18 cellular contexts compared by ENCODE assay signal in the genomic region with DNA sequence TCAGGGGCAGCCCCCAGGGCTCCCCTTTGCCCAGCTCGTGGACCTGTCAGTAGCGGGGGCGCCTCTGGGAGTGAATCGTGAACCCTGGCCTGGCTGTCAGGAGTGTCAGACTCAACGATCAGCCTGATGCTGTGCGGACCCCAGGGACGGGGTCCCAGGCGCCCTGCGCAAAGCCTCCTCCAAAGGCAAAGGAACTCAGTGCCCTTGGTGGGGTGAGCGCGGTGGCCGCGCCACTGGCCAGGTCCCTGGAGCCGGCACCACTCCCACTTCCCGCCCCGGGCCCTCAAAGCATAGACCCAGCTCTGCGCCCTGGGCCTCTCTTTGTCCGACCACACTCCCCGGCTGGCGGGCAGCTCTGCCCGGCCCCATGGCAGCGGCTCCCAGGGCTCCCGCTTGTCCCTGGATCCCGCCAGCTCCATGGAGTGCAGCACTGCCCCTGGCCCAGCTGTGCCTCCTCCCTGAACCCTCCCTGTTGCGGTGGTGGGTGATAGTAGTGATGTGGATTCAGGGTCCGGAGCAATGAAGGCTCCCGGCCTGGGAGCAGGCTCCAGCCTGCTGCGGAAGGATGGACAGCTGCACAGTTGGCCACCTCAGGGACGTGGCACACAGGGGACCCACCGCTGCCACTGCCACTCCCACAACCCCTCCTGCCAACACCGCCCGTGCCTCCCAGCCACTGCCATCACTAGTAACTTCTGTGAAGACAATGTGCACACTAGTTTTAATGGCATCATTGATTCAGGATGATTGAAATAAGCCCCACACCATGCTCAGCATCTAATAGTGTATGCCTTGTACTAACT.
"Had no signal": no experiment of that assay in that cellular context is flagged by ENCODE, and none has a peak within 500 bp of the region (broad histone marks: within the 10 kb centered on the region; RNA-seq: fewer than 3 reads in every experiment).

No MANE protein-coding gene starts in this region.

- H3K27ac ChIP-seq: dorsolateral prefrontal cortex, left lung, pancreas, suprapubic skin, transverse colon had no signal

- H3K4me1 Mint-ChIP-seq: activated CD4-positive, alpha-beta T cell treated with anti-CD3 and anti-CD28 coated beads, Interleukin-2, amount 10 ng/mL, durations not matched to agents 7 days and 5 days; memory B cell; T-cell had no signal

- H3K9me3 Mint-ChIP-seq: activated CD4-positive, alpha-beta T cell treated with anti-CD3 and anti-CD28 coated beads, Interleukin-2, amount 10 ng/mL, durations not matched to agents 7 days and 5 days had no signal

- H3K27ac Mint-ChIP-seq: activated CD4-positive, alpha-beta T cell treated with anti-CD3 and anti-CD28 coated beads, Interleukin-2, amount 10 ng/mL, durations not matched to agents 7 days and 5 days; activated CD8-positive, alpha-beta T cell treated with anti-CD3 and anti-CD28 coated beads, Interleukin-2, amount 10 ng/mL, durations not matched to agents 7 days and 5 days; activated naive CD8-positive, alpha-beta T cell; memory B cell; stimulated activated naive CD8-positive, alpha-beta T cell treated with anti-CD3 and anti-CD28 coated beads, Interleukin-15, Interleukin-2, amounts not matched to agents 100 ng/mL and 50 ng/mL, for 24 hours; T-cell had no signal

- H3K4me3 ChIP-seq: dorsolateral prefrontal cortex, left lung, pancreas, suprapubic skin, transverse colon had no signal

- H3K27me3 ChIP-seq: dorsolateral prefrontal cortex, left lung, pancreas, suprapubic skin, transverse colon had no signal

- H3K4me1 ChIP-seq: left lung, suprapubic skin, transverse colon had no signal

- DNase-seq: activated CD4-positive, alpha-beta T cell treated with anti-CD3 and anti-CD28 coated beads, Interleukin-2, amount 10 ng/mL, durations not matched to agents 7 days and 5 days; activated CD4-positive, CD25-positive, alpha-beta regulatory T cell; activated CD8-positive, alpha-beta T cell treated with anti-CD3 and anti-CD28 coated beads, Interleukin-2, amount 10 ng/mL, durations not matched to agents 7 days and 5 days; activated T-cell treated with anti-CD3 and anti-CD28 coated beads, Interleukin-2, amount 50 U/mL, for 4 hours; foreskin melanocyte; hypothalamus; stimulated activated CD8-positive, alpha-beta memory T cell treated with anti-CD3 and anti-CD28 coated beads, Interleukin-4, amount 100 ng/mL, for 48 hours; T-cell; transverse colon had no signal

- H3K4me3 Mint-ChIP-seq: activated CD4-positive, alpha-beta T cell treated with anti-CD3 and anti-CD28 coated beads, Interleukin-2, amount 10 ng/mL, durations not matched to agents 7 days and 5 days; activated CD8-positive, alpha-beta T cell treated with anti-CD3 and anti-CD28 coated beads, Interleukin-2, amount 10 ng/mL, durations not matched to agents 7 days and 5 days; activated naive CD8-positive, alpha-beta T cell; activated T-cell treated with anti-CD3 and anti-CD28 coated beads, Interleukin-2, amount 50 U/mL, for 4 hours; memory B cell; stimulated activated naive CD8-positive, alpha-beta T cell treated with anti-CD3 and anti-CD28 coated beads, Interleukin-15, Interleukin-2, amounts not matched to agents 100 ng/mL and 50 ng/mL, for 24 hours; T-cell had no signal

- ATAC-seq: activated CD8-positive, alpha-beta T cell treated with anti-CD3 and anti-CD28 coated beads, Interleukin-2, amount 10 ng/mL, durations not matched to agents 7 days and 5 days; activated T-cell treated with anti-CD3 and anti-CD28 coated beads, Interleukin-2, amount 50 U/mL, for 4 hours; left lung; pancreas; SK-N-SH treated with all-trans-retinoic acid at 6 μM for 48 hours; T-cell had no signal

- H3K36me3 ChIP-seq: left lung, pancreas, suprapubic skin, transverse colon had no signal

- FAIRE-seq: keratinocyte, pancreas had no signal

- H3K9me3 ChIP-seq: pancreas, suprapubic skin, transverse colon had no signal

- H3K27me3 Mint-ChIP-seq: activated CD4-positive, alpha-beta T cell treated with anti-CD3 and anti-CD28 coated beads, Interleukin-2, amount 10 ng/mL, durations not matched to agents 7 days and 5 days; activated naive CD8-positive, alpha-beta T cell; memory B cell; stimulated activated naive CD8-positive, alpha-beta T cell treated with anti-CD3 and anti-CD28 coated beads, Interleukin-15, Interleukin-2, amounts not matched to agents 100 ng/mL and 50 ng/mL, for 24 hours; T-cell had no signal

- H3K36me3 Mint-ChIP-seq: activated naive CD8-positive, alpha-beta T cell; memory B cell; T-cell had no signal
